In genomic region chr11:82901165-82901938, GRCh38 we compare ENCODE assay signal across 8 cellular contexts. TPM values are rescaled to one million over a fixed set of nuclear protein-coding genes. Genes with fewer than 3 reads are reported as not detected.
DNase-seq lines count a peak whose midpoint lies in the region; ATAC-seq, FAIRE-seq and TF ChIP-seq lines count a peak whose summit lies in the region.

Gene DDIAS (plus strand): TSS chr11:82901736. CDS start chr11:82914739, 13,003 bp downstream.

- peaks cover 52% of the 10 kb centered on the region for H3K79me2 ChIP-seq in HepG2 (ENCODE audit: insufficient read depth, low read length)

- H2AFZ ChIP-seq in HepG2 (ENCODE audit: low read length), result peak within 1 kb of the TSS; percentile 94

- peak; percentile 8 to 56; a peak in 3 of 4 replicates for TF ChIP-seq POLR2A in HepG2 (IDR thresholded peaks at IDR 0.05; ENCODE audit: insufficient read depth in 1 of 2, low read depth in 2 of 2, low read length in 2 of 2)

- peak; percentile 45 to 95 (median 90) for DNase-seq in C1 segment of cervical spinal cord (lab: John Stamatoyannopoulos, UW)
- peak; percentile 99 for DNase-seq in NCI-H82 (lab: John Stamatoyannopoulos, UW)
- DNase-seq in activated CD4-positive, alpha-beta T cell treated with anti-CD3 and anti-CD28 coated beads, Interleukin-2, amount 50 U/mL, for 48 hours, result peak; percentile 95 to 96
- peak; percentile 98 to 99 for DNase-seq in dermis microvascular lymphatic vessel endothelial cell (ENCODE audit: low read depth in 2 of 2)
- peak; percentile 98 for DNase-seq in HepG2 (ENCODE audit: low spot score)
- peak; percentile 90 for DNase-seq in stimulated activated CD4-positive, alpha-beta T cell treated with anti-CD3 and anti-CD28 coated beads, Interleukin-4, amount 100 ng/mL, for 1 hour

- peak within 1 kb of the TSS; percentile 87 to 96 (median 94) for H3K4me3 ChIP-seq in HepG2 (replicated peaks in 1 of 3; ENCODE audit: insufficient read depth in 1 of 3, low read depth in 2 of 3, low read length in 3 of 3)

- ATAC-seq in GM19395 (IDR thresholded peaks at IDR 0.05; ENCODE audit: unreplicated experiment) (peak; percentile 72), HG03565 (IDR thresholded peaks at IDR 0.05; ENCODE audit: unreplicated experiment) (peak; percentile 70), HepG2 (peak; percentile 74)

- TF ChIP-seq RAD21 in HepG2 (CRISPR knock-in tag; IDR thresholded peaks at IDR 0.05), result no peak

- TF ChIP-seq EP300 in HepG2 (IDR thresholded peaks at IDR 0.05; ENCODE audit: low read depth in 2 of 2, low read length in 2 of 2), result 0 out of 4 replicates have a peak, but pooled peaks of 1 of the 2 experiments have one; percentile 17
- TF ChIP-seq EP300 in HepG2 (CRISPR knock-in tag; IDR thresholded peaks at IDR 0.05; ENCODE audit: borderline replicate concordance), result no peak

- intact Hi-C loops in HepG2 (cut with micrococcal nuclease; ENCODE audit: unreplicated experiment), result loop anchor here (1.0 to 10.0 kb wide), 3 partner anchors 170 to 383 kb away; partner anchors contain the start of genes CCDC90B and RAB30

- no TSS peak for BruUV-seq in HepG2 (replicated peaks; lab: Mats Ljungman, UMichigan)

- peak; percentile 86 for FAIRE-seq in HepG2 (lab: Jason Lieb, UNC)

- peak within 1 kb of the TSS; percentile 100 for H3K4me2 ChIP-seq in HepG2 (ENCODE audit: low read depth, low read length)

- TF ChIP-seq CTCF in HepG2 (CRISPR knock-in tag; IDR thresholded peaks at IDR 0.05), result no peak

- H3K36me3 ChIP-seq in HepG2 (replicated peaks in 1 of 2; ENCODE audit: control insufficient read depth in 1 of 2, insufficient read depth in 2 of 2, low read length in 2 of 2), result no peaks in the 10 kb centered on the region

- H3K9ac ChIP-seq in HepG2 (ENCODE audit: insufficient read depth, low read depth, low read length), result peak within 1 kb of the TSS; percentile 88

- CTCF ChIA-PET in HepG2 (lab: Yijun Ruan, JAX; ENCODE audit: low intra/inter-chr PET ratio, low total read pairs), result no interaction called here

- 1% methylated on average over 45 of the region's 49 CpGs for WGBS in HepG2 (ENCODE audit: low lambda C conversion rate)

- no peaks in the 10 kb centered on the region; a peak in 1 of 5 replicates for H3K27me3 ChIP-seq in HepG2 (ENCODE audit: control insufficient read depth in 1 of 2, insufficient read depth in 2 of 2, low read length in 2 of 2)

- H3K4me1 ChIP-seq in HepG2 (ENCODE audit: insufficient read depth, low read length), result peaks cover 34% of the 10 kb centered on the region

- POLR2A ChIA-PET in HepG2 (lab: Yijun Ruan, JAX), result interaction anchor here (0.9 to 2.1 kb wide), 9 partner anchors 51 to 384 kb away, joined by 3 to 27 read pairs (median 5); partner anchors contain the start of genes CCDC90B, PCF11 and RAB30

- peak within 1 kb of the TSS; percentile 82 for H3K27ac ChIP-seq in HepG2 (ENCODE audit: extremely low read length, insufficient read depth, low read length)

- no peaks in the 10 kb centered on the region for H4K20me1 ChIP-seq in HepG2 (ENCODE audit: insufficient read depth, low read length)

- in situ Hi-C loops in HepG2 (cut with HindIII; ENCODE audit: extremely low pct_ligation_motif_present, low pct_unique_long_range_greater_than_20kb), result loop anchor here (5.0 to 10.0 kb wide), 4 partner anchors 171 to 353 kb away; partner anchors contain the start of gene RAB30

- H3K9me3 ChIP-seq in HepG2 (ENCODE audit: low read length), result no peaks in the 10 kb centered on the region

TF ChIP-seq in HepG2, 621 proteins besides CTCF, POLR2A, EP300 and RAD21 (continues in another document):
- TF ChIP-seq MIXL1 (CRISPR knock-in tag; IDR thresholded peaks at IDR 0.05) (peak; percentile 28; the same call in 1 of the 2 replicates), GFI1 (CRISPR knock-in tag; IDR thresholded peaks at IDR 0.05; ENCODE audit: borderline replicate concordance) (no peak), ARNT2 (CRISPR knock-in tag; IDR thresholded peaks at IDR 0.05; ENCODE audit: low read depth) (peak; percentile 82), ZNF891 (CRISPR knock-in tag; IDR thresholded peaks at IDR 0.05) (no peak), SALL1 (CRISPR knock-in tag; IDR thresholded peaks at IDR 0.05) (no peak; the same call in 1 of the 2 replicates), ZNF7 (CRISPR knock-in tag; IDR thresholded peaks at IDR 0.05) (no peak), PHF5A (CRISPR knock-in tag; IDR thresholded peaks at IDR 0.05; ENCODE audit: low read depth, unreplicated experiment) (no peak), POLR2G (IDR thresholded peaks at IDR 0.05; ENCODE audit: low read depth, low read length) (peak; percentile 62), ARID3A (IDR thresholded peaks at IDR 0.05; ENCODE audit: low read depth, low read length) (no peak), DMTF1 (CRISPR knock-in tag; IDR thresholded peaks at IDR 0.05) (no peak), SIX1 (CRISPR knock-in tag; IDR thresholded peaks at IDR 0.05; ENCODE audit: borderline replicate concordance) (no peak; the same call in 1 of the 2 replicates), ZNF430 (CRISPR knock-in tag; IDR thresholded peaks at IDR 0.05) (no peak), ZSCAN30 (CRISPR knock-in tag; IDR thresholded peaks at IDR 0.05) (no peak), ZMYM4 (CRISPR knock-in tag; IDR thresholded peaks at IDR 0.05) (peak; percentile 74)
- TF ChIP-seq, protein P1, sequence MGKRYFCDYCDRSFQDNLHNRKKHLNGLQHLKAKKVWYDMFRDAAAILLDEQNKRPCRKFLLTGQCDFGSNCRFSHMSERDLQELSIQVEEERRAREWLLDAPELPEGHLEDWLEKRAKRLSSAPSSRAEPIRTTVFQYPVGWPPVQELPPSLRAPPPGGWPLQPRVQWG (CRISPR knock-in tag; IDR thresholded peaks at IDR 0.05; ENCODE audit: borderline replicate concordance, low read depth), result no peak

RNA-seq across cellular contexts. Expression of gene DDIAS, which starts in this region (rescaled TPM):
- 2.7 and 4.4 TPM in 2 replicates for total RNA-seq in dermis microvascular lymphatic vessel endothelial cell
- 13.0 and 23.5 TPM in 2 replicates for total RNA-seq in HepG2 (2016; rRNA removed; fragmentation: Illumina TruSeq; extraction: Trizol)
- 4.5 and 6.3 TPM in 2 replicates for total RNA-seq in HepG2 (2016; cell fraction: cytosol; rRNA removed; fragmentation: Illumina TruSeq; extraction: Trizol; ENCODE audit: low read depth)
- 12.6 and 21.3 TPM in 2 replicates for total RNA-seq in HepG2 (2016; cell fraction: insoluble cytoplasmic fraction; rRNA removed; fragmentation: Illumina TruSeq; extraction: Trizol)
- total RNA-seq in HepG2 (2016; cell fraction: membrane; rRNA removed; fragmentation: Illumina TruSeq; extraction: Trizol), result 9.5 and 11.4 TPM in 2 replicates
- total RNA-seq in HepG2 (2016; cell fraction: nucleus; rRNA removed; fragmentation: Illumina TruSeq; extraction: Trizol), result 9.5 and 11.1 TPM in 2 replicates
- polyA plus RNA-seq in HepG2 (2011; rRNA removed), result 2.2 and 3.5 TPM in 2 replicates
- polyA plus RNA-seq in HepG2 (2011; cell fraction: cytosol; rRNA removed), result 1.6 and 2.0 TPM in 2 replicates
- 1.0 and 1.6 TPM in 2 replicates for polyA plus RNA-seq in HepG2 (2011; cell fraction: nucleus; rRNA removed)
- 1.7 and 5.3 TPM in 2 replicates for polyA plus RNA-seq in HepG2 (2012)
- 0.66 and 0.94 TPM in 2 replicates for polyA plus RNA-seq in HepG2 (2016; cell fraction: cytosol; fragmentation: Illumina TruSeq; extraction: Trizol; ENCODE audit: low read depth)
- 13.7 and 16.2 TPM in 2 replicates for polyA plus RNA-seq in HepG2 (2016; cell fraction: insoluble cytoplasmic fraction; fragmentation: Illumina TruSeq; extraction: Trizol; ENCODE audit: low read depth)
- polyA plus RNA-seq in HepG2 (2016; cell fraction: membrane; fragmentation: Illumina TruSeq; extraction: Trizol; ENCODE audit: low read depth), result 2.6 and 3.1 TPM in 2 replicates
- 11.7 and 12.4 TPM in 2 replicates for polyA plus RNA-seq in HepG2 (2016; cell fraction: nucleus; fragmentation: Illumina TruSeq; extraction: Trizol; ENCODE audit: insufficient read depth, low read depth)
- 10.5 and 39.5 TPM in 2 replicates for polyA minus RNA-seq in HepG2 (2011; rRNA and poly(A)+ RNA removed; ENCODE audit: low replicate concordance)
- 1.9 and 3.3 TPM in 2 replicates for polyA minus RNA-seq in HepG2 (2011; cell fraction: cytosol; rRNA and poly(A)+ RNA removed)
- 2.1 and 3.9 TPM in 2 replicates for polyA minus RNA-seq in HepG2 (2011; cell fraction: nucleus; rRNA and poly(A)+ RNA removed)

Comparison
In these comparisons a context has a peak if more than half of its experiments do, and no peak if none do; other contexts are left out.
1. Peak in every context shown above with its lines: DNase-seq, ATAC-seq, H3K4me3 ChIP-seq and H3K27ac ChIP-seq.